Comparison of ENCODE assay signal across 12 cellular contexts in genomic region chr22:42365337-42365865, GRCh38.
DNase-seq lines count a peak whose midpoint lies in the region; ATAC-seq and TF ChIP-seq lines count a peak whose summit lies in the region.
"Had no signal": no experiment of that assay in that cellular context is flagged by ENCODE, and none has a peak within 500 bp of the region (broad histone marks: within the 10 kb centered on the region; RNA-seq: fewer than 3 reads in every experiment).

No MANE protein-coding gene starts in this region.

- no peaks in the 10 kb centered on the region for H3K36me3 Mint-ChIP-seq in neural crest cell (ENCODE audit: low read depth)

- H3K27ac ChIP-seq in cingulate gyrus (ENCODE audit: low read depth, low read length), result peak overlapping the region; percentile 54

- peaks cover 49% of the 10 kb centered on the region for H3K27me3 Mint-ChIP-seq in neural crest cell (ENCODE audit: low read depth)

- no peak for ATAC-seq in HG02973 (IDR thresholded peaks at IDR 0.05; ENCODE audit: unreplicated experiment)
- ATAC-seq: HCT116 had no signal

- peak overlapping the region; percentile 96 for H3K27ac Mint-ChIP-seq in neural crest cell (ENCODE audit: unreplicated experiment)
- H3K27ac Mint-ChIP-seq: CD8-positive, alpha-beta memory T cell; stimulated activated naive CD8-positive, alpha-beta T cell treated with anti-CD3 and anti-CD28 coated beads, Interleukin-15, Interleukin-2, amounts not matched to agents 100 ng/mL and 50 ng/mL, for 24 hours had no signal

- H3K4me3 Mint-ChIP-seq in neural crest cell, result peak overlapping the region; percentile 86
- H3K4me3 Mint-ChIP-seq: stimulated activated naive CD8-positive, alpha-beta T cell treated with anti-CD3 and anti-CD28 coated beads, Interleukin-15, Interleukin-2, amounts not matched to agents 100 ng/mL and 50 ng/mL, for 24 hours had no signal

- H3K4me1 Mint-ChIP-seq in neural crest cell, result peaks cover 45% of the 10 kb centered on the region

- TF ChIP-seq CTCF in neural crest cell (conservative IDR thresholded peaks at IDR 0.05), result no peak

- H3K9me3 Mint-ChIP-seq in neural crest cell, result no peaks in the 10 kb centered on the region
- H3K9me3 Mint-ChIP-seq: CD8-positive, alpha-beta memory T cell; stimulated activated naive CD8-positive, alpha-beta T cell treated with anti-CD3 and anti-CD28 coated beads, Interleukin-15, Interleukin-2, amounts not matched to agents 100 ng/mL and 50 ng/mL, for 24 hours had no signal

- DNase-seq in COLO668 (lab: John Stamatoyannopoulos, UW; ENCODE audit: unreplicated experiment) (peak; percentile 35), NCI-H146 (lab: John Stamatoyannopoulos, UW) (peak; percentile 73), neural crest cell (ENCODE audit: low read depth, low spot score) (no peak), cerebellar cortex (ENCODE audit: low spot score) (no peak), SW 1271 (lab: John Stamatoyannopoulos, UW) (no peak)
- DNase-seq in stimulated activated CD8-positive, alpha-beta memory T cell treated with anti-CD3 and anti-CD28 coated beads, Interleukin-4, amount 100 ng/mL, for 48 hours, result no peak
- DNase-seq: CD8-positive, alpha-beta memory T cell; cortex of kidney had no signal

Comparison
In these comparisons a context has a peak if more than half of its experiments do, and no peak if none do; other contexts are left out.
1. DNase-seq: peak in COLO668 (single experiment) and NCI-H146 (single experiment); none in neural crest cell (single experiment), stimulated activated CD8-positive, alpha-beta memory T cell treated with anti-CD3 and anti-CD28 coated beads, Interleukin-4, amount 100 ng/mL, for 48 hours (single experiment), cerebellar cortex (single experiment) and SW 1271 (0 of 2).